1 cellular context compared by ENCODE assay signal in the genomic region with DNA sequence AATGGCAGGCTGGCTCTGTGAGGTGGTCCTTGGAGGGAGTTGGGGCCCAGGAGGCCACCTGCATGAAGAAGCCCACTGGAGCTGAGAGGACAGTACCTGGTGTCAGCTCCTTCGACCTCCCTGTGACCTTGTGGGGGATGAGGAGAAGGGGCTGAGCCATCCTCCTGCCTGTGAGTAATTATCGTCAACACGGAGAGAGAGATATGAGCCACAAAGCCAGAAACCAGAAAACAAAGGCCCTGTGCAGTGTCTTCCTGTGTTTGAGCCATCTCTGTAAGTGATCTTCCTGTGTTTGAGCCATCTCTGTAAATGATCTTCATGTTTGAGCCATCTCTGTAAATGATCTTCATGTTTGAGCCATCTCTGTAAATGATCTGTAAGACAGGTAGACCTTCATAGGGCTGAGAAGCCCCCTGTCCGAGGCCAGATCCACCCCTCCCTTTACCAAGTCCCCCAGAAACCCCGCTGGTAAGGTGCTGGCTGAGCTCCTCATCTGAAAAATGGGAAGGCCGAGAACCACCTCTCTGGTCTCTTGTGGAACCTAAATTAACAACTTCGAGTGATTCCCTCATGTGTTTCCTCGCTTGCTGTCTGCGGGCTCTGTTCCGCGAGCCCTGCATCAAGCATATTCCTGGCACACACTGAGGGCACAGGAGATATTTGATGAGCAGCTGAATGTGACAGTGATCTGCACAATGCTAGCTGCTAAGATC.
TF ChIP-seq lines count a peak whose summit lies in the region.

No MANE protein-coding gene starts in this region.

TF ChIP-seq in K562, 482 proteins besides CTCF, POLR2A, EP300 and RAD21 (continued from another document):
- TF ChIP-seq ZBTB40 (IDR thresholded peaks at IDR 0.05) (no peak), ZBTB40 (CRISPR knock-in tag; IDR thresholded peaks at IDR 0.05) (no peak), CBFA2T3 (IDR thresholded peaks at IDR 0.05) (peak; percentile 58), IRF2 (CRISPR knock-in tag; IDR thresholded peaks at IDR 0.05) (no peak), GABPA (tag; conservative IDR thresholded peaks at IDR 0.05; ENCODE audit: low read depth) (0 out of 2 replicates have a peak, but pooled peaks have one; percentile 14), CREM (IDR thresholded peaks at IDR 0.05; ENCODE audit: low read depth) (peak; percentile 7; the same call in 1 of the 2 replicates), ARID1B (IDR thresholded peaks at IDR 0.05) (peak; percentile 45; the same call in 1 of the 2 replicates), MAZ (CRISPR knock-in tag; conservative IDR thresholded peaks at IDR 0.05 in 1 of 2, IDR thresholded peaks at IDR 0.05 in 1 of 2) (0 out of 4 replicates have a peak, but pooled peaks of 1 of the 2 experiments have one; percentile 24), NUFIP1 (IDR thresholded peaks at IDR 0.05; ENCODE audit: partially characterized antibody) (no peak), ZNF263 (CRISPR knock-in tag; IDR thresholded peaks at IDR 0.05; ENCODE audit: borderline replicate concordance) (no peak)
TF ChIP-seq in K562: peak in this region for 18.
